ENCODE assay signal across 22 cellular contexts in genomic region chr17:36495076-36495578, GRCh38. TPM values are rescaled to one million over a fixed set of nuclear protein-coding genes. Genes with fewer than 3 reads are reported as not detected.
DNase-seq lines count a peak whose midpoint lies in the region; ATAC-seq and TF ChIP-seq lines count a peak whose summit lies in the region.
"Had no signal": no experiment of that assay in that cellular context is flagged by ENCODE, and none has a peak within 500 bp of the region (broad histone marks: within the 10 kb centered on the region; RNA-seq: fewer than 3 reads in every experiment).

No MANE protein-coding gene starts in this region.

- H2BK5ac ChIP-seq in H9 (ENCODE audit: insufficient read length, low read length) (no peak overlapping the region), neuronal stem cell (ENCODE audit: low read length) (no peak overlapping the region)

- H3K79me2 ChIP-seq in H9 (ENCODE audit: insufficient read depth, low read length) = no peaks in the 10 kb centered on the region

- H2AK5ac ChIP-seq in H9 (ENCODE audit: insufficient read length, low read length) (no peak overlapping the region), neuronal stem cell (ENCODE audit: low read depth, low read length) (no peak overlapping the region)

- no peak overlapping the region for H3T11ph ChIP-seq in H9 (ENCODE audit: low read length)

- peak; percentile 19 for DNase-seq in activated CD4-positive, CD25-positive, alpha-beta regulatory T cell treated with anti-CD3 and anti-CD28 coated beads, Interleukin-2, amount 50 U/mL, for 72 hours
- no peak for DNase-seq in activated CD4-positive, CD25-positive, alpha-beta regulatory T cell (lab: John Stamatoyannopoulos, UW)
- DNase-seq in H9 (no peak), amniotic epithelial cell (ENCODE audit: low read depth) (peak; percentile 6), neuronal stem cell (ENCODE audit: low spot score) (peak; percentile 8), right cardiac atrium (no peak), T-helper 1 cell (no peak)
- DNase-seq: activated CD4-positive, alpha-beta T cell treated with anti-CD3 and anti-CD28 coated beads, Interleukin-2, amount 50 U/mL, for 48 hours; Calu3; cerebellar nuclear complex; islet precursor cell; mucosa of descending colon; NCI-H146; NCI-H524 treated with DMSO at 0.1 percent for 48 hours; small intestine; stimulated activated naive CD4-positive, alpha-beta T cell had no signal

- H2BK15ac ChIP-seq in H9 (ENCODE audit: low read depth, low read length) = no peak overlapping the region; the same call in 1 of the 2 replicates
- no peak overlapping the region for H2BK15ac ChIP-seq in neuronal stem cell (ENCODE audit: low read length)

- H2BK120ac ChIP-seq in H9 (ENCODE audit: low read depth, low read length, poor library complexity, severe bottlenecking) = no peak overlapping the region
- no peak overlapping the region for H2BK120ac ChIP-seq in neuronal stem cell (ENCODE audit: low read depth, low read length)

- no peak overlapping the region for H3K4me3 Mint-ChIP-seq in H9
- H3K4me3 Mint-ChIP-seq: activated naive CD4-positive, alpha-beta T cell treated with anti-CD3 and anti-CD28 coated beads, Interleukin-2, amount 50 U/mL, for 24 hours; T-helper 1 cell treated with Interleukin-12 subunit alpha and Interleukin-12 subunit beta and Interleukin-4 antibody, amounts not matched to agents 30 μg/mL and 1 μg/mL, for 36 hours had no signal

- no peak for TF ChIP-seq CTCF in H9 (conservative IDR thresholded peaks at IDR 0.05)

- H3K4me2 ChIP-seq in H9 (ENCODE audit: insufficient read depth, insufficient read length, low read length) (no peak overlapping the region), neuronal stem cell (ENCODE audit: insufficient read depth, low read length, poor library complexity, severe bottlenecking) (no peak overlapping the region)

- no peak overlapping the region for H3K4ac ChIP-seq in H9 (ENCODE audit: low read depth, low read length)
- no peak overlapping the region for H3K4ac ChIP-seq in neuronal stem cell (ENCODE audit: low read length)

- intact Hi-C loops in right cardiac atrium (cut with DNase I) = no loop called here

- no peak overlapping the region for H3K23ac ChIP-seq in H9 (ENCODE audit: insufficient read length, low read depth, low read length)
- H3K23ac ChIP-seq in neuronal stem cell (ENCODE audit: low read depth, low read length, poor library complexity) = no peak overlapping the region

- H3K9ac ChIP-seq in H9 (ENCODE audit: extremely low read depth, insufficient read length, low read length) (no peak overlapping the region), neuronal stem cell (ENCODE audit: low read depth, low read length, poor library complexity) (no peak overlapping the region)

- H2AFZ ChIP-seq in H9 (ENCODE audit: low read length) = no peak overlapping the region
- no peak overlapping the region for H2AFZ ChIP-seq in neuronal stem cell (ENCODE audit: low read length)

- H4K20me1 ChIP-seq in H9 (ENCODE audit: control insufficient read depth, insufficient read depth, insufficient read length) = no peaks in the 10 kb centered on the region

- H3K14ac ChIP-seq in H9 (ENCODE audit: insufficient read depth, low read length) = no peak overlapping the region
- no peak overlapping the region for H3K14ac ChIP-seq in neuronal stem cell (ENCODE audit: low read length)

- H3K36me3 Mint-ChIP-seq in H9 (ENCODE audit: insufficient read depth in 1 of 3, low read depth in 3 of 3) = peaks cover 20 to 76% (median 71%) of the 10 kb centered on the region in 3 experiments; a peak in 6 of 7 replicates

- no peaks in the 10 kb centered on the region for H3K27me3 Mint-ChIP-seq in H9 (ENCODE audit: low read depth)
- H3K27me3 Mint-ChIP-seq: activated naive CD4-positive, alpha-beta T cell treated with anti-CD3 and anti-CD28 coated beads, Interleukin-2, amount 50 U/mL, for 24 hours had no signal

- peak overlapping the region in 2 of 3 experiments; percentile 4 to 33; a peak in 3 of 7 replicates for H3K27ac Mint-ChIP-seq in H9
- H3K27ac Mint-ChIP-seq: activated naive CD4-positive, alpha-beta T cell treated with anti-CD3 and anti-CD28 coated beads, Interleukin-2, amount 50 U/mL, for 24 hours; T-helper 1 cell treated with Interleukin-12 subunit alpha and Interleukin-12 subunit beta and Interleukin-4 antibody, amounts not matched to agents 30 μg/mL and 1 μg/mL, for 36 hours had no signal

- H3K9me3 ChIP-seq in H9 (ENCODE audit: control insufficient read depth, low read depth, low read length) = no peaks in the 10 kb centered on the region
- no peaks in the 10 kb centered on the region for H3K9me3 ChIP-seq in neuronal stem cell (replicated peaks in 1 of 2; ENCODE audit: control insufficient read depth in 2 of 2, insufficient read depth in 1 of 2, low read depth in 1 of 2, low read length in 2 of 2)
- H3K9me3 ChIP-seq in right cardiac atrium (ENCODE audit: control insufficient read depth, low read length) = no peaks in the 10 kb centered on the region
- H3K9me3 ChIP-seq: mucosa of descending colon, neutrophil, SJSA1 had no signal

- no CpG with 5 or more reads among the region's 3 CpGs for WGBS in H9 (ENCODE audit: extremely low coverage, insufficient read length, low lambda C conversion rate)
- no CpG with 5 or more reads among the region's 3 CpGs for WGBS in neuronal stem cell (ENCODE audit: extremely low coverage in 2 of 2, insufficient read length in 2 of 2, insufficient replicate concordance in 1 of 2), 2 donors
- 72% methylated on average over 3 of the region's 3 CpGs for WGBS in right cardiac atrium

- H4K8ac ChIP-seq in H9 (replicated peaks; ENCODE audit: insufficient read length, low read depth, low read length) (no peak overlapping the region), neuronal stem cell (ENCODE audit: low read depth, low read length) (no peak overlapping the region)

- H3K27me3 ChIP-seq in H9 (ENCODE audit: insufficient read depth, low read length) (no peaks in the 10 kb centered on the region), neuronal stem cell (ENCODE audit: control insufficient read depth in 3 of 3, insufficient read depth in 3 of 3, low read depth in 1 of 3, low read length in 3 of 3) (no peaks in the 10 kb centered on the region), right cardiac atrium (ENCODE audit: control insufficient read depth, insufficient read depth) (no peaks in the 10 kb centered on the region)
- H3K27me3 ChIP-seq: neutrophil, SJSA1 had no signal

- H4K91ac ChIP-seq in H9 (ENCODE audit: insufficient read length, low read depth, low read length) (no peak overlapping the region), neuronal stem cell (ENCODE audit: low read depth, low read length, poor library complexity) (no peak overlapping the region)

- no peak overlapping the region for H2BK20ac ChIP-seq in H9 (ENCODE audit: low read depth, low read length, poor library complexity, severe bottlenecking)

- no peaks in the 10 kb centered on the region for H3K4me1 ChIP-seq in H9 (ENCODE audit: insufficient read depth, low read length)
- peaks cover 13 to 23% of the 10 kb centered on the region in 2 donors for H3K4me1 ChIP-seq in neuronal stem cell (ENCODE audit: control insufficient read depth in 2 of 2, insufficient read depth in 1 of 2, low read depth in 1 of 2, low read length in 2 of 2)
- no peaks in the 10 kb centered on the region for H3K4me1 ChIP-seq in right cardiac atrium (ENCODE audit: control insufficient read depth, insufficient read depth, low read length)
- H3K4me1 ChIP-seq: SJSA1 had no signal

- H3K9me3 Mint-ChIP-seq in H9 = no peaks in the 10 kb centered on the region
- H3K9me3 Mint-ChIP-seq: activated naive CD4-positive, alpha-beta T cell treated with anti-CD3 and anti-CD28 coated beads, Interleukin-2, amount 50 U/mL, for 24 hours; T-helper 1 cell treated with Interleukin-12 subunit alpha and Interleukin-12 subunit beta and Interleukin-4 antibody, amounts not matched to agents 30 μg/mL and 1 μg/mL, for 36 hours had no signal

- ATAC-seq in right cardiac atrium (no peak), GM19455 (IDR thresholded peaks at IDR 0.05; ENCODE audit: unreplicated experiment) (no peak)
- ATAC-seq: mucosa of descending colon had no signal

- no peak overlapping the region for H3K18ac ChIP-seq in H9 (ENCODE audit: insufficient read length, low read depth, low read length)
- H3K18ac ChIP-seq in neuronal stem cell (ENCODE audit: low read length) = no peak overlapping the region

- no peak overlapping the region for H4K5ac ChIP-seq in H9 (ENCODE audit: insufficient read length, low read depth, low read length)

- no peak overlapping the region for H3K56ac ChIP-seq in H9 (ENCODE audit: insufficient read length, low read depth, low read length)

- H3K4me1 Mint-ChIP-seq in H9 = no peaks in the 10 kb centered on the region

- H3K23me2 ChIP-seq in H9 (ENCODE audit: insufficient read length, low read depth, low read length, poor library complexity, severe bottlenecking) = no peaks in the 10 kb centered on the region

- H3K27ac ChIP-seq in H9 (ENCODE audit: insufficient read length, low read depth, low read length) (no peak overlapping the region), neuronal stem cell (replicated peaks; ENCODE audit: low read length) (peak overlapping the region; percentile 14), right cardiac atrium (ENCODE audit: low read length) (no peak overlapping the region)
- H3K27ac ChIP-seq: HL-60, neutrophil, SJSA1 had no signal

- H2BK12ac ChIP-seq in H9 (ENCODE audit: insufficient read length, low read depth, low read length) (no peak overlapping the region), neuronal stem cell (ENCODE audit: low read length) (no peak overlapping the region)

- H3K79me1 ChIP-seq in H9 (ENCODE audit: insufficient read depth, low read depth, low read length, poor library complexity, severe bottlenecking) (no peaks in the 10 kb centered on the region), neuronal stem cell (ENCODE audit: low read depth, low read length) (peaks cover 6% of the 10 kb centered on the region)

- peaks cover 28 to 87% of the 10 kb centered on the region in 2 donors for H3K36me3 ChIP-seq in neuronal stem cell (replicated peaks in 1 of 2; ENCODE audit: control insufficient read depth in 2 of 2, insufficient read depth in 2 of 2, low read length in 2 of 2)

- H3K4me3 ChIP-seq in neuronal stem cell (ENCODE audit: low read length in 2 of 2) (no peak overlapping the region), right cardiac atrium (ENCODE audit: low read length) (no peak overlapping the region)
- H3K4me3 ChIP-seq: mucosa of descending colon, SJSA1 had no signal

RNA-seq across cellular contexts. Expression of gene ZNHIT3, which starts 8.6 kb away (rescaled TPM):
- 58.7 and 64.7 TPM in 2 replicates for total RNA-seq in H9 (2021)
- polyA plus RNA-seq in neuronal stem cell (2013, experiment 1 of 2) = 75.4 TPM
- polyA plus RNA-seq in neuronal stem cell (2013, experiment 2 of 2) = 77.6 TPM
- total RNA-seq in right cardiac atrium = 10 to 100 TPM; 17.7 to 24.0 (median 23.6) TPM
- polyA plus RNA-seq in right cardiac atrium = 32.3 TPM

RNA-seq across cellular contexts. Expression of gene MYO19, which starts 39.5 kb away (rescaled TPM):
- 134 and 144 TPM in 2 replicates for total RNA-seq in H9 (2021)
- polyA plus RNA-seq in neuronal stem cell (2013, experiment 1 of 2) = 29.5 TPM
- 30.0 TPM for polyA plus RNA-seq in neuronal stem cell (2013, experiment 2 of 2)
- 10 to 100 TPM; 15.3 to 21.4 (median 18.4) TPM for total RNA-seq in right cardiac atrium
- 10.7 TPM for polyA plus RNA-seq in right cardiac atrium

RNA-seq across cellular contexts. Expression of gene PIGW, which starts 39.7 kb away (rescaled TPM):
- total RNA-seq in H9 (2021) = 24.6 and 26.2 TPM in 2 replicates
- polyA plus RNA-seq in neuronal stem cell (2013, experiment 1 of 2) = 4.2 TPM
- 5.0 TPM for polyA plus RNA-seq in neuronal stem cell (2013, experiment 2 of 2)
- 1 to 10 TPM; 3.7 to 8.4 (median 4.4) TPM for total RNA-seq in right cardiac atrium
- 3.5 TPM for polyA plus RNA-seq in right cardiac atrium

RNA-seq across cellular contexts. Expression of gene GGNBP2, which starts 49.6 kb away (rescaled TPM):
- total RNA-seq in H9 (2021) (52.8 and 55.6 TPM in 2 replicates), right cardiac atrium (10 to 100 TPM; 44.3 to 51.6 (median 46.6) TPM)
- polyA plus RNA-seq in neuronal stem cell (2013, experiment 1 of 2) = 44.9 TPM
- 47.5 TPM for polyA plus RNA-seq in neuronal stem cell (2013, experiment 2 of 2)
- 36.2 TPM for polyA plus RNA-seq in right cardiac atrium

Comparison
In these comparisons a context has a peak if more than half of its experiments do, and no peak if none do; other contexts are left out.
1. DNase-seq: peak in activated CD4-positive, CD25-positive, alpha-beta regulatory T cell treated with anti-CD3 and anti-CD28 coated beads, Interleukin-2, amount 50 U/mL, for 72 hours (single experiment), amniotic epithelial cell (single experiment) and neuronal stem cell (single experiment); none in activated CD4-positive, CD25-positive, alpha-beta regulatory T cell (0 of 4), H9 (single experiment), right cardiac atrium (0 of 3) and T-helper 1 cell (0 of 5).